Comparison of ENCODE assay signal across 1 cellular context in the genomic region with DNA sequence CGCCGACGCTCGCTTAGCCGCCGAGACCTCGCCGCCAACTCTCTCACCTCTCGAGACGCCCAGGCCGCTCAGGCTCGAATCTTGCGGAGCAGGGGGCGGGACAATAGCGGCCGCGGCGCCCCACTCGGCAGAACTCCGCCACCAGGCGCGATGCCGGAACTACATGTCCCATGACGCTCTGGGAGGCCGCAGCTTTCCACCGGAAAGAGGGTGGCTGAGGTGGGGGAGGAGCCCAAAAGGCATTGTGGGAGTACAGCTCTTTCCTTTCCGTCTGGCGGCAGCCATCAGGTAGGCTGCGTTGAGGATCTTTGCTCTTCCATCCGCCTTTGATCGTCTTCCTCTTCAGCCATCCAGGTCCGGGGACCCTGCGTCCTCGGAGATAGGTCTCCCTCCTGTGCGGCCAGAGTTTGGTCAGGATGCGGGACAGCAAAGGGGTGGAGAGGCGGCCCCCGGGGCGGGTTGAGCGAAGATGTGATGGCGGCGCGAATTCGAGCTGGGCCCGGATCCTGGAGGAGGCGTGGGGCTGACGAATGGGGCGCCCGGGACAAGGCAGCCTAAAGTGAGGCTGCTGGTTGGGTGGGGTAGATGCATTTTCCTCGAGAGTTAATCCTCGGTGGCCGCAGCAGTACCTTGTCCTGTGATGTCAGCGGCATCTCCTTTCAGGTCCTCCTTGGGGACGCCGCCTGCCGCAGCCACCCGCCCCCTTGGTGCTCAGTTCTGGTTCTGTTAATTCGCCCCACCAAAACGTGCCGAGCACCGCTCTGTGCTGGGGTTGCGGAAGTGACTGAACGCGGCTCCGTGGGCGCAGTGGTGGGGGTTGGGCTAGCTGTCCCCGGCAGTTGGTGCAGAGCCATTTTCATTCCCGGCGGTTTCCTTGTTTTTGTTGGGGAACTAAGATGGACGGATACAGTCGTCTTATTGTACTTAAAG.
TF ChIP-seq lines count a peak whose summit lies in the region.

A gene (minus strand): TSS at position 105 of the 930 bp plus-strand sequence. CDS start 6,086 bp downstream, outside the sequence.
A gene (plus strand): TSS at position 247 of the 930 bp plus-strand sequence. CDS start 728 bp downstream, outside the sequence.

TF ChIP-seq in HepG2, 621 proteins besides CTCF, POLR2A, EP300 and RAD21 (continued from another document and continues in another):
- TF ChIP-seq, protein P1, sequence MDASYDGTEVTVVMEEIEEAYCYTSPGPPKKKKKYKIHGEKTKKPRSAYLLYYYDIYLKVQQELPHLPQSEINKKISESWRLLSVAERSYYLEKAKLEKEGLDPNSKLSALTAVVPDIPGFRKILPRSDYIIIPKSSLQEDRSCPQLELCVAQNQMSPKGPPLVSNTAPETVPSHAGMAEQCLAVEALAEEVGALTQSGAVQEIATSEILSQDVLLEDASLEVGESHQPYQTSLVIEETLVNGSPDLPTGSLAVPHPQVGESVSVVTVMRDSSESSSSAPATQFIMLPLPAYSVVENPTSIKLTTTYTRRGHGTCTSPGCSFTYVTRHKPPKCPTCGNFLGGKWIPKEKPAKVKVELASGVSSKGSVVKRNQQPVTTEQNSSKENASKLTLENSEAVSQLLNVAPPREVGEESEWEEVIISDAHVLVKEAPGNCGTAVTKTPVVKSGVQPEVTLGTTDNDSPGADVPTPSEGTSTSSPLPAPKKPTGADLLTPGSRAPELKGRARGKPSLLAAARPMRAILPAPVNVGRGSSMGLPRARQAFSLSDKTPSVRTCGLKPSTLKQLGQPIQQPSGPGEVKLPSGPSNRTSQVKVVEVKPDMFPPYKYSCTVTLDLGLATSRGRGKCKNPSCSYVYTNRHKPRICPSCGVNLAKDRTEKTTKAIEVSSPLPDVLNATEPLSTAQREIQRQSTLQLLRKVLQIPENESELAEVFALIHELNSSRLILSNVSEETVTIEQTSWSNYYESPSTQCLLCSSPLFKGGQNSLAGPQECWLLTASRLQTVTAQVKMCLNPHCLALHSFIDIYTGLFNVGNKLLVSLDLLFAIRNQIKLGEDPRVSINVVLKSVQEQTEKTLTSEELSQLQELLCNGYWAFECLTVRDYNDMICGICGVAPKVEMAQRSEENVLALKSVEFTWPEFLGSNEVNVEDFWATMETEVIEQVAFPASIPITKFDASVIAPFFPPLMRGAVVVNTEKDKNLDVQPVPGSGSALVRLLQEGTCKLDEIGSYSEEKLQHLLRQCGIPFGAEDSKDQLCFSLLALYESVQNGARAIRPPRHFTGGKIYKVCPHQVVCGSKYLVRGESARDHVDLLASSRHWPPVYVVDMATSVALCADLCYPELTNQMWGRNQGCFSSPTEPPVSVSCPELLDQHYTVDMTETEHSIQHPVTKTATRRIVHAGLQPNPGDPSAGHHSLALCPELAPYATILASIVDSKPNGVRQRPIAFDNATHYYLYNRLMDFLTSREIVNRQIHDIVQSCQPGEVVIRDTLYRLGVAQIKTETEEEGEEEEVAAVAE (CRISPR knock-in tag; IDR thresholded peaks at IDR 0.05; ENCODE audit: borderline replicate concordance): 0 out of 2 replicates have a peak, but pooled peaks have one; percentile 76
- TF ChIP-seq RFXANK (CRISPR knock-in tag; IDR thresholded peaks at IDR 0.05): no peak
- TF ChIP-seq ZNF225 (CRISPR knock-in tag; IDR thresholded peaks at IDR 0.05): peak; percentile 79; the same call in 1 of the 2 replicates
- peak; percentile 83 for TF ChIP-seq CHD2 (IDR thresholded peaks at IDR 0.05; ENCODE audit: low read depth, low read length)
- TF ChIP-seq POLR2AphosphoS2 (IDR thresholded peaks at IDR 0.05; ENCODE audit: low read depth, low read length): peak; percentile 91
- TF ChIP-seq, protein P2, sequence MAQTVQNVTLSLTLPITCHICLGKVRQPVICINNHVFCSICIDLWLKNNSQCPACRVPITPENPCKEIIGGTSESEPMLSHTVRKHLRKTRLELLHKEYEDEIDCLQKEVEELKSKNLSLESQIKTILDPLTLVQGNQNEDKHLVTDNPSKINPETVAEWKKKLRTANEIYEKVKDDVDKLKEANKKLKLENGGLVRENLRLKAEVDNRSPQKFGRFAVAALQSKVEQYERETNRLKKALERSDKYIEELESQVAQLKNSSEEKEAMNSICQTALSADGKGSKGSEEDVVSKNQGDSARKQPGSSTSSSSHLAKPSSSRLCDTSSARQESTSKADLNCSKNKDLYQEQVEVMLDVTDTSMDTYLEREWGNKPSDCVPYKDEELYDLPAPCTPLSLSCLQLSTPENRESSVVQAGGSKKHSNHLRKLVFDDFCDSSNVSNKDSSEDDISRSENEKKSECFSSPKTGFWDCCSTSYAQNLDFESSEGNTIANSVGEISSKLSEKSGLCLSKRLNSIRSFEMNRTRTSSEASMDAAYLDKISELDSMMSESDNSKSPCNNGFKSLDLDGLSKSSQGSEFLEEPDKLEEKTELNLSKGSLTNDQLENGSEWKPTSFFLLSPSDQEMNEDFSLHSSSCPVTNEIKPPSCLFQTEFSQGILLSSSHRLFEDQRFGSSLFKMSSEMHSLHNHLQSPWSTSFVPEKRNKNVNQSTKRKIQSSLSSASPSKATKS (CRISPR knock-in tag; IDR thresholded peaks at IDR 0.05): peak; percentile 26; the same call in 1 of the 2 replicates
- TF ChIP-seq ZNF557 (CRISPR knock-in tag; IDR thresholded peaks at IDR 0.05): peak; percentile 63; the same call in 1 of the 2 replicates
- peak; percentile 85; the same call in 1 of the 2 replicates for TF ChIP-seq ZNF737 (CRISPR knock-in tag; IDR thresholded peaks at IDR 0.05; ENCODE audit: borderline replicate concordance)
- no peak for TF ChIP-seq ZSCAN12 (CRISPR knock-in tag; IDR thresholded peaks at IDR 0.05)
- no peak for TF ChIP-seq AGO1 (IDR thresholded peaks at IDR 0.05; ENCODE audit: low read depth, low read length, poor library complexity, severe bottlenecking)
- TF ChIP-seq ZNF549 (CRISPR knock-in tag; IDR thresholded peaks at IDR 0.05): no peak
- TF ChIP-seq HNF4A (CRISPR knock-in tag; IDR thresholded peaks at IDR 0.05): no peak
- TF ChIP-seq, protein P3, sequence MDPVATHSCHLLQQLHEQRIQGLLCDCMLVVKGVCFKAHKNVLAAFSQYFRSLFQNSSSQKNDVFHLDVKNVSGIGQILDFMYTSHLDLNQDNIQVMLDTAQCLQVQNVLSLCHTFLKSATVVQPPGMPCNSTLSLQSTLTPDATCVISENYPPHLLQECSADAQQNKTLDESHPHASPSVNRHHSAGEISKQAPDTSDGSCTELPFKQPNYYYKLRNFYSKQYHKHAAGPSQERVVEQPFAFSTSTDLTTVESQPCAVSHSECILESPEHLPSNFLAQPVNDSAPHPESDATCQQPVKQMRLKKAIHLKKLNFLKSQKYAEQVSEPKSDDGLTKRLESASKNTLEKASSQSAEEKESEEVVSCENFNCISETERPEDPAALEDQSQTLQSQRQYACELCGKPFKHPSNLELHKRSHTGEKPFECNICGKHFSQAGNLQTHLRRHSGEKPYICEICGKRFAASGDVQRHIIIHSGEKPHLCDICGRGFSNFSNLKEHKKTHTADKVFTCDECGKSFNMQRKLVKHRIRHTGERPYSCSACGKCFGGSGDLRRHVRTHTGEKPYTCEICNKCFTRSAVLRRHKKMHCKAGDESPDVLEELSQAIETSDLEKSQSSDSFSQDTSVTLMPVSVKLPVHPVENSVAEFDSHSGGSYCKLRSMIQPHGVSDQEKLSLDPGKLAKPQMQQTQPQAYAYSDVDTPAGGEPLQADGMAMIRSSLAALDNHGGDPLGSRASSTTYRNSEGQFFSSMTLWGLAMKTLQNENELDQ (CRISPR knock-in tag; IDR thresholded peaks at IDR 0.05; ENCODE audit: borderline replicate concordance): no peak
- TF ChIP-seq STAG1 (CRISPR knock-in tag; IDR thresholded peaks at IDR 0.05): no peak; the same call in 1 of the 2 replicates
- TF ChIP-seq, protein P4, sequence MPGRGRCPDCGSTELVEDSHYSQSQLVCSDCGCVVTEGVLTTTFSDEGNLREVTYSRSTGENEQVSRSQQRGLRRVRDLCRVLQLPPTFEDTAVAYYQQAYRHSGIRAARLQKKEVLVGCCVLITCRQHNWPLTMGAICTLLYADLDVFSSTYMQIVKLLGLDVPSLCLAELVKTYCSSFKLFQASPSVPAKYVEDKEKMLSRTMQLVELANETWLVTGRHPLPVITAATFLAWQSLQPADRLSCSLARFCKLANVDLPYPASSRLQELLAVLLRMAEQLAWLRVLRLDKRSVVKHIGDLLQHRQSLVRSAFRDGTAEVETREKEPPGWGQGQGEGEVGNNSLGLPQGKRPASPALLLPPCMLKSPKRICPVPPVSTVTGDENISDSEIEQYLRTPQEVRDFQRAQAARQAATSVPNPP (CRISPR knock-in tag; IDR thresholded peaks at IDR 0.05): no peak; the same call in 1 of the 2 replicates
- TF ChIP-seq, protein P5, sequence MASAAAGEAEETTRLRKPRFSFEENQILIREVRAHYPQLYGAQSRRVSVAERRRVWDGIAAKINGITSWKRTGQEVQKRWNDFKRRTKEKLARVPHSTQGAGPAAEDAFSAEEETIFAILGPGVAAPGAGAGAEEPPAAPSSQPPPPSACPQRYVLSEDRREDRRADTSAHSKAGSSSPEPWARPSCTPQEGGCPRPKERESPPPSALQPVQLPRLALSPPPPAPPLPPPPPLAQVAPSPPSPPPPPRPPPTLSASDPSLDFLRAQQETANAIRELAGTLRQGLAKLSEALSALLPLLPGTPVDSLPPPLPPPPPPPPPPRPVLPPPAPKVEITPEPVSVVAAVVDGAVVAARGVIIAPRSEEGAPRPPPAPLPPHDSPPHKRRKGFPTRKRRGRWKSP (CRISPR knock-in tag; IDR thresholded peaks at IDR 0.05): peak; percentile 93
- no peak for TF ChIP-seq ZNF629 (CRISPR knock-in tag; conservative IDR thresholded peaks at IDR 0.05)
- no peak for TF ChIP-seq MTF1 (CRISPR knock-in tag; IDR thresholded peaks at IDR 0.05)
- TF ChIP-seq, protein P6, sequence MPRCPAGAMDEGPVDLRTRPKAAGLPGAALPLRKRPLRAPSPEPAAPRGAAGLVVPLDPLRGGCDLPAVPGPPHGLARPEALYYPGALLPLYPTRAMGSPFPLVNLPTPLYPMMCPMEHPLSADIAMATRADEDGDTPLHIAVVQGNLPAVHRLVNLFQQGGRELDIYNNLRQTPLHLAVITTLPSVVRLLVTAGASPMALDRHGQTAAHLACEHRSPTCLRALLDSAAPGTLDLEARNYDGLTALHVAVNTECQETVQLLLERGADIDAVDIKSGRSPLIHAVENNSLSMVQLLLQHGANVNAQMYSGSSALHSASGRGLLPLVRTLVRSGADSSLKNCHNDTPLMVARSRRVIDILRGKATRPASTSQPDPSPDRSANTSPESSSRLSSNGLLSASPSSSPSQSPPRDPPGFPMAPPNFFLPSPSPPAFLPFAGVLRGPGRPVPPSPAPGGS (CRISPR knock-in tag; IDR thresholded peaks at IDR 0.05): no peak; the same call in 1 of the 2 replicates
- peak; percentile 92 for TF ChIP-seq ZNF781 (CRISPR knock-in tag; IDR thresholded peaks at IDR 0.05; ENCODE audit: borderline replicate concordance, not compliant biosample characterization)
- TF ChIP-seq ARNT2 (CRISPR knock-in tag; IDR thresholded peaks at IDR 0.05; ENCODE audit: low read depth): peak; percentile 91
- TF ChIP-seq, protein P7, sequence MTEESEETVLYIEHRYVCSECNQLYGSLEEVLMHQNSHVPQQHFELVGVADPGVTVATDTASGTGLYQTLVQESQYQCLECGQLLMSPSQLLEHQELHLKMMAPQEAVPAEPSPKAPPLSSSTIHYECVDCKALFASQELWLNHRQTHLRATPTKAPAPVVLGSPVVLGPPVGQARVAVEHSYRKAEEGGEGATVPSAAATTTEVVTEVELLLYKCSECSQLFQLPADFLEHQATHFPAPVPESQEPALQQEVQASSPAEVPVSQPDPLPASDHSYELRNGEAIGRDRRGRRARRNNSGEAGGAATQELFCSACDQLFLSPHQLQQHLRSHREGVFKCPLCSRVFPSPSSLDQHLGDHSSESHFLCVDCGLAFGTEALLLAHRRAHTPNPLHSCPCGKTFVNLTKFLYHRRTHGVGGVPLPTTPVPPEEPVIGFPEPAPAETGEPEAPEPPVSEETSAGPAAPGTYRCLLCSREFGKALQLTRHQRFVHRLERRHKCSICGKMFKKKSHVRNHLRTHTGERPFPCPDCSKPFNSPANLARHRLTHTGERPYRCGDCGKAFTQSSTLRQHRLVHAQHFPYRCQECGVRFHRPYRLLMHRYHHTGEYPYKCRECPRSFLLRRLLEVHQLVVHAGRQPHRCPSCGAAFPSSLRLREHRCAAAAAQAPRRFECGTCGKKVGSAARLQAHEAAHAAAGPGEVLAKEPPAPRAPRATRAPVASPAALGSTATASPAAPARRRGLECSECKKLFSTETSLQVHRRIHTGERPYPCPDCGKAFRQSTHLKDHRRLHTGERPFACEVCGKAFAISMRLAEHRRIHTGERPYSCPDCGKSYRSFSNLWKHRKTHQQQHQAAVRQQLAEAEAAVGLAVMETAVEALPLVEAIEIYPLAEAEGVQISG (CRISPR knock-in tag; IDR thresholded peaks at IDR 0.05): peak; percentile 94
- peak; percentile 87 for TF ChIP-seq KMT2B (CRISPR knock-in tag; IDR thresholded peaks at IDR 0.05)
- 0 out of 2 replicates have a peak, but pooled peaks have one; percentile 16 for TF ChIP-seq ZNF44 (CRISPR knock-in tag; IDR thresholded peaks at IDR 0.05)
- TF ChIP-seq PHF20 (CRISPR knock-in tag; IDR thresholded peaks at IDR 0.05): peak; percentile 79
- TF ChIP-seq, protein P8, sequence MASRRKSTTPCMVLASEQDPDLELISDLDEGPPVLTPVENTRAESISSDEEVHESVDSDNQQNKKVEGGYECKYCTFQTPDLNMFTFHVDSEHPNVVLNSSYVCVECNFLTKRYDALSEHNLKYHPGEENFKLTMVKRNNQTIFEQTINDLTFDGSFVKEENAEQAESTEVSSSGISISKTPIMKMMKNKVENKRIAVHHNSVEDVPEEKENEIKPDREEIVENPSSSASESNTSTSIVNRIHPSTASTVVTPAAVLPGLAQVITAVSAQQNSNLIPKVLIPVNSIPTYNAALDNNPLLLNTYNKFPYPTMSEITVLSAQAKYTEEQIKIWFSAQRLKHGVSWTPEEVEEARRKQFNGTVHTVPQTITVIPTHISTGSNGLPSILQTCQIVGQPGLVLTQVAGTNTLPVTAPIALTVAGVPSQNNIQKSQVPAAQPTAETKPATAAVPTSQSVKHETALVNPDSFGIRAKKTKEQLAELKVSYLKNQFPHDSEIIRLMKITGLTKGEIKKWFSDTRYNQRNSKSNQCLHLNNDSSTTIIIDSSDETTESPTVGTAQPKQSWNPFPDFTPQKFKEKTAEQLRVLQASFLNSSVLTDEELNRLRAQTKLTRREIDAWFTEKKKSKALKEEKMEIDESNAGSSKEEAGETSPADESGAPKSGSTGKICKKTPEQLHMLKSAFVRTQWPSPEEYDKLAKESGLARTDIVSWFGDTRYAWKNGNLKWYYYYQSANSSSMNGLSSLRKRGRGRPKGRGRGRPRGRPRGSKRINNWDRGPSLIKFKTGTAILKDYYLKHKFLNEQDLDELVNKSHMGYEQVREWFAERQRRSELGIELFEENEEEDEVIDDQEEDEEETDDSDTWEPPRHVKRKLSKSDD (CRISPR knock-in tag; IDR thresholded peaks at IDR 0.05; ENCODE audit: low read depth): peak; percentile 81; the same call in 1 of the 2 replicates
- 0 out of 2 replicates have a peak, but pooled peaks have one; percentile 40 for TF ChIP-seq ZNF773 (CRISPR knock-in tag; IDR thresholded peaks at IDR 0.05; ENCODE audit: borderline replicate concordance)
- 0 out of 2 replicates have a peak, but pooled peaks have one; percentile 44 for TF ChIP-seq NCOA5 (CRISPR knock-in tag; IDR thresholded peaks at IDR 0.05)
